In genomic region chr5:74934949-74935751, GRCh38 we compare ENCODE assay signal across 8 cellular contexts.
DNase-seq lines count a peak whose midpoint lies in the region; ATAC-seq and TF ChIP-seq lines count a peak whose summit lies in the region.

No MANE protein-coding gene starts in this region.

- WGBS in neuronal stem cell (ENCODE audit: extremely low coverage in 2 of 2, insufficient read length in 2 of 2, insufficient replicate concordance in 1 of 2), 2 donors, result no CpG with 5 or more reads among the region's 9 CpGs
- 33 to 37% methylated on average over 8 to 9 of the region's 9 CpGs for WGBS in thyroid gland, 2 donors

- no peaks in the 10 kb centered on the region for H3K9me3 ChIP-seq in cardiac muscle cell (ENCODE audit: low read depth)
- no peaks in the 10 kb centered on the region for H3K9me3 ChIP-seq in T-helper 17 cell (ENCODE audit: control insufficient read depth, low read length, poor library complexity, severe bottlenecking)
- H3K9me3 ChIP-seq in osteoblast (ENCODE audit: low read depth, low read length), result no peaks in the 10 kb centered on the region
- H3K9me3 ChIP-seq in neuronal stem cell (replicated peaks in 1 of 2; ENCODE audit: control insufficient read depth in 2 of 2, insufficient read depth in 1 of 2, low read depth in 1 of 2, low read length in 2 of 2), result no peaks in the 10 kb centered on the region
- no peaks in the 10 kb centered on the region for H3K9me3 ChIP-seq in thyroid gland

- no peak overlapping the region for H3K18ac ChIP-seq in neuronal stem cell (ENCODE audit: low read length)

- H4K8ac ChIP-seq in neuronal stem cell (ENCODE audit: low read depth, low read length), result no peak overlapping the region

- H3K79me1 ChIP-seq in neuronal stem cell (ENCODE audit: low read depth, low read length), result no peaks in the 10 kb centered on the region

- no peak overlapping the region for H3K14ac ChIP-seq in neuronal stem cell (ENCODE audit: low read length)

- H3K36me3 Mint-ChIP-seq in T-helper 17 cell (ENCODE audit: low read depth), result no peaks in the 10 kb centered on the region

- no peak overlapping the region for H2BK12ac ChIP-seq in neuronal stem cell (ENCODE audit: low read length)

- H3K27ac Mint-ChIP-seq in T-helper 17 cell, result peak overlapping the region; percentile 47

- TF ChIP-seq CTCF in cardiac muscle cell (IDR thresholded peaks at IDR 0.05; ENCODE audit: low read depth, low read length), result peak; percentile 44
- TF ChIP-seq CTCF in osteoblast (IDR thresholded peaks at IDR 0.05; ENCODE audit: extremely low read depth, low read depth, low read length), result peak; percentile 55
- TF ChIP-seq CTCF in thyroid gland (IDR thresholded peaks at IDR 0.05), result peak in 1 of 6 experiments; percentile 29

- H3K27me3 ChIP-seq in cardiac muscle cell (no peaks in the 10 kb centered on the region), osteoblast (ENCODE audit: insufficient read depth, low read length) (peaks cover 1% of the 10 kb centered on the region), neuronal stem cell (ENCODE audit: control insufficient read depth in 3 of 3, insufficient read depth in 3 of 3, low read depth in 1 of 3, low read length in 3 of 3) (no peaks in the 10 kb centered on the region), thyroid gland (no peaks in the 10 kb centered on the region)

- no peak overlapping the region for H2BK120ac ChIP-seq in neuronal stem cell (ENCODE audit: low read depth, low read length)

- H3K4me1 Mint-ChIP-seq in T-helper 17 cell, result peaks cover 18% of the 10 kb centered on the region

- H3K36me3 ChIP-seq in cardiac muscle cell (no peaks in the 10 kb centered on the region), osteoblast (ENCODE audit: insufficient read depth, low read length) (no peaks in the 10 kb centered on the region), neuronal stem cell (replicated peaks in 1 of 2; ENCODE audit: control insufficient read depth in 2 of 2, insufficient read depth in 2 of 2, low read length in 2 of 2) (no peaks in the 10 kb centered on the region), thyroid gland (no peaks in the 10 kb centered on the region)

- H3K4me3 ChIP-seq in cardiac muscle cell (no peak overlapping the region), osteoblast (ENCODE audit: insufficient read depth, low read length) (peak overlapping the region; percentile 54), neuronal stem cell (ENCODE audit: low read length in 2 of 2) (no peak overlapping the region), thyroid gland (replicated peaks in 1 of 3) (no peak overlapping the region)

- no peaks in the 10 kb centered on the region for H4K20me1 ChIP-seq in osteoblast (ENCODE audit: insufficient read depth, low read length)

- H2AK5ac ChIP-seq in neuronal stem cell (ENCODE audit: low read depth, low read length), result no peak overlapping the region

- H3K27ac ChIP-seq in cardiac muscle cell (no peak overlapping the region), osteoblast (ENCODE audit: low read depth, low read length) (no peak overlapping the region), neuronal stem cell (replicated peaks; ENCODE audit: low read length) (no peak overlapping the region), thyroid gland (no peak overlapping the region)

- H2AFZ ChIP-seq in osteoblast (ENCODE audit: low read length) (peak overlapping the region; percentile 82), neuronal stem cell (ENCODE audit: low read length) (no peak overlapping the region)

- H2BK5ac ChIP-seq in neuronal stem cell (ENCODE audit: low read length), result no peak overlapping the region

- DNase-seq in cardiac muscle cell (ENCODE audit: low read depth in 1 of 2, low spot score in 1 of 2) (peak in 1 of 2 donors; percentile 65), Right ventricle myocardium superior (no peak), T-helper 17 cell (no peak), ecto neural progenitor cell (ENCODE audit: low spot score) (peak; percentile 53), osteoblast (ENCODE audit: insufficient read length, low spot score, missing footprints) (no peak), neuronal stem cell (ENCODE audit: low spot score) (no peak), thyroid gland (no peak)

- TF ChIP-seq POLR2A in thyroid gland (IDR thresholded peaks at IDR 0.05), result no peak

- no peaks in the 10 kb centered on the region for H3K79me2 ChIP-seq in osteoblast (ENCODE audit: insufficient read depth, low read length)

- peak overlapping the region; percentile 74 for H3K4me2 ChIP-seq in osteoblast (ENCODE audit: insufficient read depth, low read length)
- H3K4me2 ChIP-seq in neuronal stem cell (ENCODE audit: insufficient read depth, low read length, poor library complexity, severe bottlenecking), result no peak overlapping the region

- H3K4me1 ChIP-seq in cardiac muscle cell (ENCODE audit: low read depth) (no peaks in the 10 kb centered on the region), osteoblast (ENCODE audit: insufficient read depth, low read length) (peaks cover 8% of the 10 kb centered on the region), neuronal stem cell (ENCODE audit: control insufficient read depth in 2 of 2, insufficient read depth in 1 of 2, low read depth in 1 of 2, low read length in 2 of 2) (peaks cover 0 to 7% of the 10 kb centered on the region in 2 donors), thyroid gland (no peaks in the 10 kb centered on the region)

- no peak overlapping the region for H3K4ac ChIP-seq in neuronal stem cell (ENCODE audit: low read length)

- ATAC-seq in Right ventricle myocardium superior (ENCODE audit: poor library complexity) (no peak), T-helper 17 cell (peak; percentile 78), HG02938 (IDR thresholded peaks at IDR 0.05; ENCODE audit: unreplicated experiment) (no peak)

- no peak overlapping the region for H4K91ac ChIP-seq in neuronal stem cell (ENCODE audit: low read depth, low read length, poor library complexity)

- H3K9ac ChIP-seq in neuronal stem cell (ENCODE audit: low read depth, low read length, poor library complexity), result no peak overlapping the region

- H2BK15ac ChIP-seq in neuronal stem cell (ENCODE audit: low read length), result no peak overlapping the region

- H3K27me3 Mint-ChIP-seq in T-helper 17 cell, result no peaks in the 10 kb centered on the region

- H3K23ac ChIP-seq in neuronal stem cell (ENCODE audit: low read depth, low read length, poor library complexity), result no peak overlapping the region

- H3K4me3 Mint-ChIP-seq in T-helper 17 cell, result peak overlapping the region; percentile 50

- intact Hi-C loops in Right ventricle myocardium superior (cut with DNase I) (no loop called here), thyroid gland (cut with DNase I) (no loop called here)
